26 cellular contexts compared by ENCODE assay signal in the genomic region with DNA sequence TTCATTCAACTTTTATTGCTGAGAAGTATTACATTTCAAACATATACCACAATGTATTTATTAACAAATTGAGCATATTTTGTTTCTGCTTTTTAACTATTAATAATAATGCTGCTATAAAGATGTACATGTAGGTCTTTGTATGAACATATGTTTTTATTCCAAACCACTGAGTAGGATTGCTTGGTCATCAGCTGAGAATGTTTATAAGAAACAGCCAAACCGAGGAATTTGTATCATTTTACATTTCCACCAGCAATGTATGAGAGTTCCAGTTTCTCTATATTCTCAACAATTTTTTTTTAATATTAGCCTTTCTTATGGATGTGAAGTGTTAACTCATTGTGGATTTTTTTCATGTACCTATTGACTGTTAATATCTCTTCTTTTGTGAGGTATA.
"Had no signal": no experiment of that assay in that cellular context is flagged by ENCODE, and none has a peak within 500 bp of the region (broad histone marks: within the 10 kb centered on the region; RNA-seq: fewer than 3 reads in every experiment).

No MANE protein-coding gene starts in this region.

- DNase-seq: activated CD4-positive, alpha-beta memory T cell treated with anti-CD3 and anti-CD28 coated beads for 36 hours; activated CD4-positive, alpha-beta T cell treated with anti-CD3 and anti-CD28 coated beads for 48 hours; activated CD8-positive, alpha-beta memory T cell treated with anti-CD3 and anti-CD28 coated beads, Interleukin-2, amount 50 U/mL, for 4 hours; activated gamma-delta T cell; activated naive CD4-positive, alpha-beta T cell treated with anti-CD3 and anti-CD28 coated beads, Interleukin-2, amount 10 ng/mL, durations not matched to agents 7 days and 5 days; activated naive CD8-positive, alpha-beta T cell treated with anti-CD3 and anti-CD28 coated beads, Interleukin-2, amount 10 ng/mL, durations not matched to agents 7 days and 5 days; activated T-cell treated with anti-CD3 and anti-CD28 coated beads, Interleukin-2, amount 50 U/mL, for 1 hour; amniotic stem cell; colonic mucosa; effector CD8-positive, alpha-beta T cell; islet precursor cell; left ventricle myocardium superior; mucosa of descending colon; right lobe of liver; stimulated activated CD4-positive, alpha-beta T cell treated with anti-CD3 and anti-CD28 coated beads, Interleukin-4, amount 100 ng/mL, for 24 hours; T-helper 17 cell; T1000; trophoblast cell; uterus; WERI-Rb-1 had no signal

- H3K9me3 ChIP-seq: colonic mucosa, mucosa of descending colon, right lobe of liver, thoracic aorta, uterus had no signal

- H3K4me1 ChIP-seq: colonic mucosa, right lobe of liver, uterus had no signal

- H3K27ac ChIP-seq: colonic mucosa, epithelial cell of prostate, right lobe of liver, skin epidermis, thoracic aorta, uterus, WERI-Rb-1 had no signal

- H3K4me3 ChIP-seq: colonic mucosa, mucosa of descending colon, right lobe of liver, skin epidermis, thoracic aorta, uterus had no signal

- H3K27me3 ChIP-seq: colonic mucosa, right lobe of liver, uterus had no signal

- ATAC-seq: activated CD4-positive, CD25-positive, alpha-beta regulatory T cell treated with anti-CD3 and anti-CD28 coated beads, Interleukin-2, amount 50 U/mL, for 24 hours; left ventricle myocardium superior; mucosa of descending colon; natural killer cell treated with Interleukin-12 subunit alpha and Interleukin-12 subunit beta and Interleukin-15 and Interleukin-18, amount 100 ng/mL, for 72 hours; right lobe of liver; stimulated activated effector memory CD8-positive, alpha-beta T cell treated with anti-CD3 and anti-CD28 coated beads, Interleukin-12 subunit alpha, Interleukin-12 subunit beta, amount 100 ng/mL, for 72 hours; T-helper 17 cell had no signal

- H3K36me3 ChIP-seq: colonic mucosa, right lobe of liver, thoracic aorta, uterus, WERI-Rb-1 had no signal
